ENCODE assay signal across 15 cellular contexts in the genomic region with DNA sequence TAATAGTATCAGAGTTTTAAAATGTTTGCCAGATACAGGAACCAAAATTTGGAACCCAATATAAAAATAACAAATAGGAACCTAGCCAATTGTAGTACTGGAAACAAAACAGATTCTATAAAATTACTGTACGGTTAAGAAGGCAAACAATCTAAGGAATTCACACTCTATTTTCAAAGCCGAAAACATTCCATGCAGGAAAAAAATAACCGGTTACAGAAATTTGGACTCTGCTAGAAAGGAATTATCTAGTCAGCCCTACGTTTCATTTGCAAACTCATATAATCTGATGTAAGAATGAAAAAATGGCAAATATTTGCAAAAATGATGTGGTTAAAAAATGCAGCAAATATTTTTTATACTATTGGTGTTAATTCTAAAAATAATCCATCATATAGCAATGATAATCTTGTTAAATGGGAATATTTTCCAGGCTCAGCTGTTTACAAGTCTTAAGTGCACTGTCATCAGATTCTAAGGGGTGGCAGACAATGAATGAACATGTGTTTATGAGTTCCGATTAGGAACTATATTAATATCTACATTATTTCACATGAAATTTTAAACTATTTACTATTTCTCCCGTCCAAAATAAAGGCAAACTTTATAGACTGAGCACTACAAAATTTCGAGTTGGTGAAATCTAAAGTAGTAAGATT.
"Had no signal": no experiment of that assay in that cellular context is flagged by ENCODE, and none has a peak within 500 bp of the region (broad histone marks: within the 10 kb centered on the region; RNA-seq: fewer than 3 reads in every experiment).

No MANE protein-coding gene starts in this region.

- H3K4me2 ChIP-seq: neural progenitor cell had no signal

- H2AFZ ChIP-seq: neural progenitor cell had no signal

- H3K4me3 ChIP-seq: neural progenitor cell, right atrium auricular region, spleen, suprapubic skin, upper lobe of left lung had no signal

- H3K27ac ChIP-seq: neural progenitor cell, right atrium auricular region, spleen, suprapubic skin, upper lobe of left lung had no signal

- DNase-seq: activated CD4-positive, alpha-beta memory T cell treated with anti-CD3 and anti-CD28 coated beads for 36 hours; activated gamma-delta T cell treated with Interleukin-2 at 50 U/mL for 16 hours; activated naive CD8-positive, alpha-beta T cell treated with anti-CD3 and anti-CD28 coated beads for 36 hours; activated T-cell treated with anti-CD3 and anti-CD28 coated beads, Interleukin-2, amount 50 U/mL, for 48 hours; anterior cingulate cortex; hippocampal formation; posterior cingulate gyrus; spleen; stimulated activated CD4-positive, alpha-beta T cell treated with anti-CD3 and anti-CD28 coated beads, Interleukin-1b, Interleukin-23, amount 100 ng/mL, for 48 hours; stimulated activated naive CD4-positive, alpha-beta T cell; T1000; upper lobe of left lung had no signal

- H3K9ac ChIP-seq: neural progenitor cell had no signal

- H3K27me3 ChIP-seq: neural progenitor cell, right atrium auricular region, spleen, suprapubic skin, upper lobe of left lung had no signal

- H3K9me3 ChIP-seq: right atrium auricular region, suprapubic skin, upper lobe of left lung had no signal

- H3K4me1 ChIP-seq: neural progenitor cell, spleen, suprapubic skin, upper lobe of left lung had no signal
